Comparison of ENCODE assay signal across 8 cellular contexts in genomic region chr2:169928463-169928864, GRCh38.
A peak's percentile ranks its signal among the peaks of the same experiment; 100 is the strongest.
DNase-seq lines count a peak whose midpoint lies in the region; ATAC-seq and TF ChIP-seq lines count a peak whose summit lies in the region.

No MANE protein-coding gene starts in this region.

- peak; percentile 54 for TF ChIP-seq CTCF in GM13976 (IDR thresholded peaks at IDR 0.05; ENCODE audit: borderline replicate concordance, control extremely low read depth, extremely low read depth, insufficient read depth, missing control alignments)
- TF ChIP-seq CTCF in mucosa of descending colon (IDR thresholded peaks at IDR 0.05): peak; percentile 31

- ATAC-seq in mucosa of descending colon (peak; percentile 43), GM21360 (IDR thresholded peaks at IDR 0.05; ENCODE audit: unreplicated experiment) (no peak), GM21737 (IDR thresholded peaks at IDR 0.05; ENCODE audit: unreplicated experiment) (no peak)

- intact Hi-C loops in mucosa of descending colon (cut with DNase I, micrococcal nuclease): loop anchor here in 1 of 2 donors (10.0 kb wide), 1 partner anchor 94 kb away; no protein-coding TSS in a partner anchor

- no peaks in the 10 kb centered on the region for H3K36me3 ChIP-seq in mucosa of descending colon (ENCODE audit: low read depth)

- no peaks in the 10 kb centered on the region for H3K4me1 ChIP-seq in mucosa of descending colon (ENCODE audit: low read depth)

- DNase-seq in ACHN (peak; percentile 70), GM13976 (ENCODE audit: low spot score) (peak; percentile 34), NCI-H510A treated with DMSO at 0.1 percent for 48 hours (lab: John Stamatoyannopoulos, UW) (peak; percentile 92), cerebellar cortex (ENCODE audit: low spot score) (peak; percentile 56), mucosa of descending colon (peak in 1 of 3 donors; percentile 24), H4 (ENCODE audit: low spot score) (no peak)

- no peak overlapping the region for H3K4me3 ChIP-seq in mucosa of descending colon

- no peaks in the 10 kb centered on the region for H3K9me3 ChIP-seq in mucosa of descending colon

- in situ Hi-C loops in ACHN (cut with HindIII; ENCODE audit: low pct_ligation_motif_present, low pct_unique_long_range_greater_than_20kb, low sequenced_read_pairs) (no loop called here), GM13976 (cut with MboI; ENCODE audit: low sequenced_read_pairs, unreplicated experiment) (loop anchor here (10.0 to 25.0 kb wide), 2 partner anchors 104 to 884 kb away; partner anchors contain the start of genes GAD1, METTL5 and UBR3)
